8 cellular contexts compared by ENCODE assay signal in the genomic region with DNA sequence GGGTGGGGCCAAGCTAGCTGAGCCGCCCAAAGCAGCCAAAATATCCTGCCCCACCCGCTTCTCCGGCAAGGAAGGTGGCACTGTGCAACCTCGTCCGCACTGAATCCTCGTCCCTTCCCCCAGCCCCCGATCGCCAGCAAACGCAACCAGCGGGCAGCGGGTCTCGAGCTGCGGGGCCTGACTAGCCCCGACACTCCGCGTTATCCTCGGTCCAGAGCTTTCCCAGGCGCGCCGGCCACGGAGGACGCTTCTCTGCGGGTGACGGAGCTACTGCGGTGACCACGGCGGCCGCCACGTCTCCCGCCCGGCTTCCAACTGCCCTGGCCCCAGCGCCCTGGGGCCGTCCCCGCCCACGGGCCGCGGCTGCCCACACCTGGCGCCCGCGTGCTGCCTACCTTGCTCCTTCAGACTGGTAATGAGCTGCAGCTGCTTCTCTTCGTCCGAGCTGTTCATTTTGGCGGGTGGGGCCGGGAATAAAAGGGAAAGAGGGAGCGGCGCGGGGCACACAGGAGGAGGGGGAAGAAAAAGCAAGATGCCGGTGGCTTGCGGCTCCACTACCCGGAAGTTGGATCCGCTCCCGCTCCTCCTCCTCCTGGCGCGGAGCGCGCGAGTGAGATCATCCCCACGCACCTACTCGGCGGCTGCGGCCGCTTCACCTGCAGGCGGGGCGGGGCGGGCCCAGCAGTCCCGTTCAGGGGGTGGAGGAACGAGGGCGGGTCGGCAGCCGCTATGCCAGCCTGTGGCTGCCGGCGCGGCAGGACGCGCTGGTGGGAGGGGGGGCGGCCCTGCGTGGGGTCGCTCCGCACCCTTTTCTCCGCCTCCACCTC. TPM values are rescaled to one million over a fixed set of nuclear protein-coding genes. Genes with fewer than 3 reads are reported as not detected.
DNase-seq lines count a peak whose midpoint lies in the region; FAIRE-seq and TF ChIP-seq lines count a peak whose summit lies in the region.

A gene with protein sequence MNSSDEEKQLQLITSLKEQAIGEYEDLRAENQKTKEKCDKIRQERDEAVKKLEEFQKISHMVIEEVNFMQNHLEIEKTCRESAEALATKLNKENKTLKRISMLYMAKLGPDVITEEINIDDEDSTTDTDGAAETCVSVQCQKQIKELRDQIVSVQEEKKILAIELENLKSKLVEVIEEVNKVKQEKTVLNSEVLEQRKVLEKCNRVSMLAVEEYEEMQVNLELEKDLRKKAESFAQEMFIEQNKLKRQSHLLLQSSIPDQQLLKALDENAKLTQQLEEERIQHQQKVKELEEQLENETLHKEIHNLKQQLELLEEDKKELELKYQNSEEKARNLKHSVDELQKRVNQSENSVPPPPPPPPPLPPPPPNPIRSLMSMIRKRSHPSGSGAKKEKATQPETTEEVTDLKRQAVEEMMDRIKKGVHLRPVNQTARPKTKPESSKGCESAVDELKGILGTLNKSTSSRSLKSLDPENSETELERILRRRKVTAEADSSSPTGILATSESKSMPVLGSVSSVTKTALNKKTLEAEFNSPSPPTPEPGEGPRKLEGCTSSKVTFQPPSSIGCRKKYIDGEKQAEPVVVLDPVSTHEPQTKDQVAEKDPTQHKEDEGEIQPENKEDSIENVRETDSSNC (minus strand): TSS at position 561 of the 827 bp plus-strand sequence. CDS start 108 bp downstream, at position 453.

- TF ChIP-seq CTCF in HEK293 (tag by site-specific recombination; IDR thresholded peaks at IDR 0.05) (peak; percentile 71), chondrocyte (IDR thresholded peaks at IDR 0.05) (peak; percentile 26), D721Med (IDR thresholded peaks at IDR 0.05; ENCODE audit: insufficient read depth, missing control alignments) (no peak)

- no peaks in the 10 kb centered on the region for H3K36me3 Mint-ChIP-seq in chondrocyte (ENCODE audit: low read depth)

- DNase-seq in GM04503 (ENCODE audit: low read depth) = peak; percentile 10
- peak; percentile 37 for DNase-seq in NCI-H1417 treated with DMSO at 0.1 percent for 48 hours (lab: John Stamatoyannopoulos, UW)
- DNase-seq in T-helper 1 cell = peak in 3 of 5 donors; percentile 1 to 19 (median 14)
- DNase-seq in chondrocyte (ENCODE audit: low spot score) = no peak
- peak; percentile 72 for DNase-seq in kidney glomerular epithelial cell (lab: John Stamatoyannopoulos, UW)
- peak; percentile 8 to 39 for DNase-seq in stimulated activated CD4-positive, alpha-beta T cell treated with anti-CD3 and anti-CD28 coated beads, Interleukin-12 subunit alpha, Interleukin-12 subunit beta, amount 100 ng/mL, for 24 hours (ENCODE audit: low read depth in 2 of 2)
- no peak for DNase-seq in D721Med (ENCODE audit: insufficient read length, low spot score)

- H3K4me3 ChIP-seq in HEK293 (ENCODE audit: low read depth, low read length) = peak within 1 kb of the TSS; percentile 80

- peak within 1 kb of the TSS; percentile 91 for H3K27ac ChIP-seq in HEK293 (ENCODE audit: extremely low read depth, low read depth, low read length)

- no peaks in the 10 kb centered on the region for H3K9me3 ChIP-seq in HEK293 (ENCODE audit: control insufficient read depth, insufficient read depth, low read depth, low read length)

- CTCF ChIA-PET in HEK293 (lab: Yijun Ruan, JAX) = interaction anchor here (0.6 to 1.6 kb wide), 8 partner anchors 9 to 217 kb away, joined by 3 to 5 read pairs (median 4); no protein-coding TSS in a partner anchor

- POLR2A ChIA-PET in HEK293 (lab: Yijun Ruan, JAX) = interaction anchor here (0.8 to 1.3 kb wide), 7 partner anchors 13 to 159 kb away, joined by 3 to 5 read pairs (median 4); partner anchors contain the start of gene ENO4

- peaks cover 9% of the 10 kb centered on the region; the same call in 1 of the 2 replicates for H3K4me1 ChIP-seq in HEK293 (ENCODE audit: control insufficient read depth, insufficient read depth, low read length)

- peak within 1 kb of the TSS; percentile 89 for H3K27ac Mint-ChIP-seq in chondrocyte (ENCODE audit: unreplicated experiment)

- H3K4me3 Mint-ChIP-seq in chondrocyte (ENCODE audit: unreplicated experiment) = peak within 1 kb of the TSS; percentile 87

- no peaks in the 10 kb centered on the region for H3K27me3 Mint-ChIP-seq in chondrocyte (ENCODE audit: low read depth)

- H3K36me3 ChIP-seq in HEK293 (ENCODE audit: control insufficient read depth in 2 of 2, insufficient read depth in 1 of 2, low read length in 2 of 2) = no peaks in the 10 kb centered on the region

- FAIRE-seq in D721Med (lab: Jason Lieb, UNC) = no peak

- peaks cover 25% of the 10 kb centered on the region for H3K4me1 Mint-ChIP-seq in chondrocyte (ENCODE audit: low read depth)

- no peaks in the 10 kb centered on the region for H3K9me3 Mint-ChIP-seq in chondrocyte (ENCODE audit: low read depth)

TF ChIP-seq in HEK293, 187 proteins besides CTCF, POLR2A, EP300 and RAD21 (continues in another document):
- TF ChIP-seq ZNF423 (tag by site-specific recombination; IDR thresholded peaks at IDR 0.05) (peak; percentile 68), REST (tag by site-specific recombination; IDR thresholded peaks at IDR 0.05) (no peak), SP3 (tag by site-specific recombination; IDR thresholded peaks at IDR 0.05) (peak; percentile 93), ZNF311 (tag by site-specific recombination; IDR thresholded peaks at IDR 0.05; ENCODE audit: borderline replicate concordance) (no peak), ZNF473 (tag by site-specific recombination; IDR thresholded peaks at IDR 0.05) (no peak), ZNF791 (tag by site-specific recombination; IDR thresholded peaks at IDR 0.05) (no peak), SP7 (tag by site-specific recombination; IDR thresholded peaks at IDR 0.05) (peak; percentile 66), OSR2 (tag by site-specific recombination; IDR thresholded peaks at IDR 0.05) (peak; percentile 72), ZNF174 (tag by site-specific recombination; IDR thresholded peaks at IDR 0.05) (no peak), ZSCAN30 (tag by site-specific recombination; IDR thresholded peaks at IDR 0.05) (0 out of 2 replicates have a peak, but pooled peaks have one; percentile 18), ZNF132 (tag by site-specific recombination; IDR thresholded peaks at IDR 0.05; ENCODE audit: borderline replicate concordance) (no peak), ZNF596 (tag by site-specific recombination; IDR thresholded peaks at IDR 0.05) (no peak), ZNF585B (tag by site-specific recombination; IDR thresholded peaks at IDR 0.05) (no peak), ZNF544 (tag by site-specific recombination; IDR thresholded peaks at IDR 0.05) (no peak), ZNF580 (tag by site-specific recombination; IDR thresholded peaks at IDR 0.05) (no peak; the same call in 1 of the 2 replicates)
- TF ChIP-seq, protein P1, sequence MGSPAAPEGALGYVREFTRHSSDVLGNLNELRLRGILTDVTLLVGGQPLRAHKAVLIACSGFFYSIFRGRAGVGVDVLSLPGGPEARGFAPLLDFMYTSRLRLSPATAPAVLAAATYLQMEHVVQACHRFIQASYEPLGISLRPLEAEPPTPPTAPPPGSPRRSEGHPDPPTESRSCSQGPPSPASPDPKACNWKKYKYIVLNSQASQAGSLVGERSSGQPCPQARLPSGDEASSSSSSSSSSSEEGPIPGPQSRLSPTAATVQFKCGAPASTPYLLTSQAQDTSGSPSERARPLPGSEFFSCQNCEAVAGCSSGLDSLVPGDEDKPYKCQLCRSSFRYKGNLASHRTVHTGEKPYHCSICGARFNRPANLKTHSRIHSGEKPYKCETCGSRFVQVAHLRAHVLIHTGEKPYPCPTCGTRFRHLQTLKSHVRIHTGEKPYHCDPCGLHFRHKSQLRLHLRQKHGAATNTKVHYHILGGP (tag by site-specific recombination; IDR thresholded peaks at IDR 0.05) = no peak
- TF ChIP-seq, protein P2, sequence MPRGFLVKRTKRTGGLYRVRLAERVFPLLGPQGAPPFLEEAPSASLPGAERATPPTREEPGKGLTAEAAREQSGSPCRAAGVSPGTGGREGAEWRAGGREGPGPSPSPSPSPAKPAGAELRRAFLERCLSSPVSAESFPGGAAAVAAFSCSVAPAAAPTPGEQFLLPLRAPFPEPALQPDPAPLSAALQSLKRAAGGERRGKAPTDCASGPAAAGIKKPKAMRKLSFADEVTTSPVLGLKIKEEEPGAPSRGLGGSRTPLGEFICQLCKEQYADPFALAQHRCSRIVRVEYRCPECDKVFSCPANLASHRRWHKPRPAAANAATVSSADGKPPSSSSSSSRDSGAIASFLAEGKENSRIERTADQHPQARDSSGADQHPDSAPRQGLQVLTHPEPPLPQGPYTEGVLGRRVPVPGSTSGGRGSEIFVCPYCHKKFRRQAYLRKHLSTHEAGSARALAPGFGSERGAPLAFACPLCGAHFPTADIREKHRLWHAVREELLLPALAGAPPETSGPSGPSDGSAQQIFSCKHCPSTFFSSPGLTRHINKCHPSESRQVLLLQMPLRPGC (tag by site-specific recombination; IDR thresholded peaks at IDR 0.05) = no peak

RNA-seq across cellular contexts. Expression of the gene that starts here (rescaled TPM):
- total RNA-seq in chondrocyte = 20.2 to 24.7 TPM (median 20.6 TPM) in 3 replicates

Comparison
In these comparisons a context has a peak if more than half of its experiments do, and no peak if none do; other contexts are left out.
1. DNase-seq: peak in GM04503 (single experiment), NCI-H1417 treated with DMSO at 0.1 percent for 48 hours (single experiment), T-helper 1 cell (3 of 5), kidney glomerular epithelial cell (single experiment) and stimulated activated CD4-positive, alpha-beta T cell treated with anti-CD3 and anti-CD28 coated beads, Interleukin-12 subunit alpha, Interleukin-12 subunit beta, amount 100 ng/mL, for 24 hours (2 of 2); none in chondrocyte (single experiment) and D721Med (single experiment).